ENCODE assay signal across 18 cellular contexts in the genomic region with DNA sequence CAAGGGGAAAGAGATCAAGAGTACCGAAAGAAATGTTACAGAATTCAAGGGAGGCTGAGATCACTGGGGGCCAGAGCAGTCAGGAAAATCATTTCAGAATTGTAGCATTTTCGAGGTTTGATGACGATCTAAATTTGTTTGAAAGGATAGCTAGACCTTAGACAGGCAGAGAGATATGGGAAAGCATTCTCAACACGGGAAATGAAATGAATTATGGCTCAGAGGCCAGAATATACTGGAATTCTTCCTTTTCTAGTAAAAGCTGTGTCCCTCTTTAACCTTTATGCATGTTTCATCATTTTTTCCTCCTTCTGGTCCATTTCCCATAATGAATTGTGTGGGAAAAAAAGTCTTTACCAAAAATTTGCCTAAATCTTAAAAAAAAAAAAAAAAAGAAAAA.
"Had no signal": no experiment of that assay in that cellular context is flagged by ENCODE, and none has a peak within 500 bp of the region (broad histone marks: within the 10 kb centered on the region; RNA-seq: fewer than 3 reads in every experiment).

No MANE protein-coding gene starts in this region.

- H3K36me3 ChIP-seq: SJSA1 had no signal

- H3K9me3 ChIP-seq: SJSA1 had no signal

- H3K4me3 ChIP-seq: SJSA1, SK-N-MC had no signal

- DNase-seq: KBM-7, MV-4-11, NCI-H1092, NCI-H1436, NCI-H1930, NCI-H2081, NCI-H2107, NCI-H226, NCI-H510A, NCI-H524 treated with DMSO at 0.1 percent for 48 hours, NCI-H69, NCI-H774, Right ventricle myocardium superior, RPMI8226, SIG-M5 had no signal

- H3K27ac ChIP-seq: HL-60, SJSA1, SK-N-MC had no signal
